8 cellular contexts compared by ENCODE assay signal in genomic region chr12:95446511-95446910, GRCh38. TPM values are rescaled to one million over a fixed set of nuclear protein-coding genes. Genes with fewer than 3 reads are reported as not detected.
DNase-seq lines count a peak whose midpoint lies in the region; TF ChIP-seq lines count a peak whose summit lies in the region.
"Had no signal": no experiment of that assay in that cellular context is flagged by ENCODE, and none has a peak within 500 bp of the region (broad histone marks: within the 10 kb centered on the region; RNA-seq: fewer than 3 reads in every experiment).

No MANE protein-coding gene starts in this region.

- peak overlapping the region; percentile 64 for H3K9ac ChIP-seq in adipocyte (ENCODE audit: low read length)

- H3K4me1 ChIP-seq in adipocyte (ENCODE audit: control insufficient read depth, insufficient read depth, low read length) (peaks cover 4% of the 10 kb centered on the region), transverse colon (peaks cover 0 to 17% (median 10%) of the 10 kb centered on the region in 4 donors)

- no peaks in the 10 kb centered on the region for H3K36me3 ChIP-seq in adipocyte (ENCODE audit: control insufficient read depth, insufficient read depth, low read length, severe bottlenecking)
- no peaks in the 10 kb centered on the region for H3K36me3 ChIP-seq in transverse colon

- intact Hi-C loops in transverse colon (cut with DNase I; ENCODE audit: low total_unique reads), result no loop called here

- no peak for TF ChIP-seq EP300 in transverse colon (IDR thresholded peaks at IDR 0.05; ENCODE audit: low read depth)

- H3K4me3 ChIP-seq in adipocyte (ENCODE audit: low read length) (peak overlapping the region; percentile 35), fibroblast of villous mesenchyme (ENCODE audit: low read depth, low read length) (no peak overlapping the region), transverse colon (peak overlapping the region in 3 of 4 donors; percentile 3 to 27 (median 8))

- TF ChIP-seq CTCF in fibroblast of villous mesenchyme (IDR thresholded peaks at IDR 0.05; ENCODE audit: insufficient read depth, low read depth, low read length), result no peak
- TF ChIP-seq CTCF in transverse colon (IDR thresholded peaks at IDR 0.05), result no peak

- WGBS in transverse colon (ENCODE audit: low coverage in 1 of 2), 2 donors, result 0 to 26% methylated on average over 2 to 21 of the region's 23 CpGs

- in situ Hi-C loops in transverse colon (cut with MboI; ENCODE audit: low pct_ligation_motif_present in 1 of 4, low pct_unique_long_range_greater_than_20kb in 1 of 4, low sequenced_read_pairs in 3 of 4), result no loop called here

- H3K9me3 ChIP-seq in adipocyte (ENCODE audit: control insufficient read depth, low read length), result no peaks in the 10 kb centered on the region
- H3K9me3 ChIP-seq in transverse colon, result no peaks in the 10 kb centered on the region

- DNase-seq in adipocyte (ENCODE audit: low read depth) (no peak), fibroblast of villous mesenchyme (ENCODE audit: low read depth) (peak; percentile 20), medulla oblongata (ENCODE audit: extremely low spot score) (peak; percentile 17), transverse colon (peak; percentile 69), T1000 (lab: John Stamatoyannopoulos, UW) (no peak), NCI-H345 treated with DMSO at 0.1 percent for 48 hours (lab: John Stamatoyannopoulos, UW; ENCODE audit: unreplicated experiment) (no peak), NCI-H446 (lab: John Stamatoyannopoulos, UW) (no peak)
- DNase-seq: activated CD8-positive, alpha-beta memory T cell treated with anti-CD3 and anti-CD28 coated beads for 24 hours had no signal

- H3K27me3 ChIP-seq in adipocyte (replicated peaks; ENCODE audit: control insufficient read depth, insufficient read depth, low read length) (no peaks in the 10 kb centered on the region), transverse colon (peaks cover 6% of the 10 kb centered on the region)

- H3K27ac ChIP-seq in transverse colon, result peak overlapping the region; percentile 15 to 65 (median 34)

- TF ChIP-seq POLR2A in transverse colon (IDR thresholded peaks at IDR 0.05), result no peak

RNA-seq across cellular contexts. Expression of gene METAP2, which starts 27.4 kb away (rescaled TPM):
- 53.8 and 66.5 TPM in 2 replicates for total RNA-seq in fibroblast of villous mesenchyme
- total RNA-seq in transverse colon, result 10 to 100 TPM in 3 of 4 donors, 1 to 10 TPM in 1; 5.2 to 59.7 (median 42.7) TPM

Comparison
In these comparisons a context has a peak if more than half of its experiments do, and no peak if none do; other contexts are left out.
1. DNase-seq: peak in fibroblast of villous mesenchyme (single experiment), medulla oblongata (single experiment) and transverse colon (single experiment); none in adipocyte (single experiment), T1000 (single experiment), NCI-H345 treated with DMSO at 0.1 percent for 48 hours (single experiment) and NCI-H446 (0 of 2).